10 cellular contexts compared by ENCODE assay signal in the genomic region with DNA sequence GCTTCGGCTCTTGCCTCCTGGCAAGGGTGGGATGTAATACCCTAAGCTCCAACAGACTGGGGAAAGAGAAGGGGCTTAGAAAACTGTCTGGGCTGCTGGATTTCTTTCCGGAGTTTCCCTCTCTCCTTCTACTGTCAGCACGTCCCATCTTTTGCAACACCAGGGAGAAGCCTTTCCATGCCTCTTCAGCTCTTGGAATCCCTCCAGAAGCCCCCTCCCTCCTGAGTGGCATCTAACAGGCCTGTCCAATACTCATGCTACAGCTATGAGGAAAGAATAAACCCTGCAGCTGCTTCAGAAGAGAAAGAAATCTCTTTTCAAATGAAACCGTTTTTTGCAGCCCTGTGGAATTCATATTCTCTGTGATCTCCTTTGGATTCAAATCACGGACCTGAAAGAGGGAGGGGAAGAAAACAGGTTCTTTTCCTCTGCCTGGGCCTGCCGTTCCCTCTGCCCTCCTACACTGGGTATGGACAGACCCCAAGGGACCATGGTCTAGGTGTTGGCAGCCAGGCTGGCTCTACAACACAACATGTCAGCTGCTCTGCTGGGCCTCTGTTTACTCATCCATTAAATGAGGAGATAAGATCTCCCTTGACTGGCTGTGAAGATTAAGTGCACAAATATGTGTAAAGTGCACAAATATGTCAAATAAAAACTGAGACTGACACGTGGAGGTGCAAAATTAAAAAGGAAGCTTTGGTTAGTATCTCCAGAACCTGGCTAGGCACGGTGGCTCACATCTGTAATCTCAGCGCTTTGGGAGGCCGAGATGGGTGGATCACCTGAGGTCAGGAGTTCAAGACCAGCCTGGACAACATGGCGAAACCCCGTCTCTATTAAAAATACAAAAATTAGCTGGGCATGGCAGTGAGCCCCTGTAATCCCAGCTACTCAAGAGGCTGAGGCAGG. TPM values are rescaled to one million over a fixed set of nuclear protein-coding genes. Genes with fewer than 3 reads are reported as not detected.
DNase-seq lines count a peak whose midpoint lies in the region; ATAC-seq and TF ChIP-seq lines count a peak whose summit lies in the region.
"Had no signal": no experiment of that assay in that cellular context is flagged by ENCODE, and none has a peak within 500 bp of the region (broad histone marks: within the 10 kb centered on the region; RNA-seq: fewer than 3 reads in every experiment).

No MANE protein-coding gene starts in this region.

- TF ChIP-seq POLR2A in uterus (IDR thresholded peaks at IDR 0.05): no peak

- intact Hi-C loops in Right ventricle myocardium inferior (cut with DNase I) (no loop called here), uterus (cut with DNase I; ENCODE audit: low total_unique reads) (no loop called here)

- peak; percentile 88 to 96 for DNase-seq in cardiac muscle cell (ENCODE audit: low read depth in 1 of 2, low spot score in 1 of 2)
- DNase-seq in Right ventricle myocardium inferior (ENCODE audit: missing footprints): no peak
- peak; percentile 91 for DNase-seq in iris pigment epithelial cell (ENCODE audit: low read depth)
- DNase-seq in uterus: peak; percentile 62 to 75
- no peak for DNase-seq in stimulated activated CD4-positive, alpha-beta T cell treated with anti-CD3 and anti-CD28 coated beads, Interleukin-15, amount 100 ng/mL, for 24 hours
- DNase-seq in mucosa of gallbladder (ENCODE audit: low spot score): no peak
- DNase-seq: CD4-positive, CD25-positive, alpha-beta regulatory T cell had no signal

- no peak overlapping the region for H3K27ac ChIP-seq in cardiac muscle cell
- peak overlapping the region; percentile 17; the same call in 1 of the 2 replicates for H3K27ac ChIP-seq in VCaP
- peak overlapping the region; percentile 88 for H3K27ac ChIP-seq in uterus

- H3K9me3 ChIP-seq in cardiac muscle cell (ENCODE audit: low read depth) (no peaks in the 10 kb centered on the region), uterus (no peaks in the 10 kb centered on the region)

- H3K4me1 ChIP-seq in cardiac muscle cell (ENCODE audit: low read depth) (peaks cover 27% of the 10 kb centered on the region), uterus (peaks cover 0 to 7% of the 10 kb centered on the region in 2 donors)

- no peak for ATAC-seq in Right ventricle myocardium inferior
- ATAC-seq in GM19324 (IDR thresholded peaks at IDR 0.05; ENCODE audit: low FRiP score, unreplicated experiment): no peak

- no peaks in the 10 kb centered on the region for H3K36me3 ChIP-seq in cardiac muscle cell
- no peaks in the 10 kb centered on the region for H3K36me3 ChIP-seq in uterus

- no peak overlapping the region for H3K4me3 ChIP-seq in cardiac muscle cell
- H3K4me3 ChIP-seq in uterus: no peak overlapping the region

- TF ChIP-seq CTCF in cardiac muscle cell (IDR thresholded peaks at IDR 0.05; ENCODE audit: low read depth, low read length) (no peak), VCaP (conservative IDR thresholded peaks at IDR 0.05) (no peak), uterus (IDR thresholded peaks at IDR 0.05) (no peak)

- H3K27me3 ChIP-seq in cardiac muscle cell (no peaks in the 10 kb centered on the region), uterus (no peaks in the 10 kb centered on the region)

RNA-seq across cellular contexts. Expression of a gene that starts 6.0 kb away (rescaled TPM):
- 70.6 and 110 TPM in 2 replicates for total RNA-seq in cardiac muscle cell
- 65.5 and 98.5 TPM in 2 replicates for polyA plus RNA-seq in cardiac muscle cell
- total RNA-seq in Right ventricle myocardium inferior: 85.4 TPM
- 100 to 1,000 TPM in 3 of 4 donors, 10 to 100 TPM in 1; 96.5 to 170 (median 117) TPM for total RNA-seq in uterus
- total RNA-seq in mucosa of gallbladder: 431 TPM

RNA-seq across cellular contexts. Expression of a gene that starts 40.8 kb away (rescaled TPM):
- not detected in 2 replicates for total RNA-seq in cardiac muscle cell
- polyA plus RNA-seq in cardiac muscle cell: 0.15 TPM in 1 of 2 replicates, not detected in the other
- total RNA-seq in Right ventricle myocardium inferior: not detected
- under 1 TPM in 2 of 4 donors, not detected in 2; 0.59 to 0.88 TPM for total RNA-seq in uterus
- total RNA-seq in mucosa of gallbladder: 35.6 TPM
- total RNA-seq: dermis microvascular lymphatic vessel endothelial cell had no signal

Comparison
In these comparisons a context has a peak if more than half of its experiments do, and no peak if none do; other contexts are left out.
1. DNase-seq: peak in cardiac muscle cell (2 of 2), iris pigment epithelial cell (single experiment) and uterus (2 of 2); none in Right ventricle myocardium inferior (single experiment), stimulated activated CD4-positive, alpha-beta T cell treated with anti-CD3 and anti-CD28 coated beads, Interleukin-15, amount 100 ng/mL, for 24 hours (single experiment) and mucosa of gallbladder (single experiment).
2. RNA of a gene that starts 40.8 kb away (total RNA-seq): 35.6 TPM in mucosa of gallbladder (single experiment); 0.59 to 0.88 TPM in uterus, not detected in cardiac muscle cell and not detected in Right ventricle myocardium inferior (single experiment); every median in the first group is over 10 times any median in the second.